ENCODE assay signal across 2 cellular contexts in the genomic region with DNA sequence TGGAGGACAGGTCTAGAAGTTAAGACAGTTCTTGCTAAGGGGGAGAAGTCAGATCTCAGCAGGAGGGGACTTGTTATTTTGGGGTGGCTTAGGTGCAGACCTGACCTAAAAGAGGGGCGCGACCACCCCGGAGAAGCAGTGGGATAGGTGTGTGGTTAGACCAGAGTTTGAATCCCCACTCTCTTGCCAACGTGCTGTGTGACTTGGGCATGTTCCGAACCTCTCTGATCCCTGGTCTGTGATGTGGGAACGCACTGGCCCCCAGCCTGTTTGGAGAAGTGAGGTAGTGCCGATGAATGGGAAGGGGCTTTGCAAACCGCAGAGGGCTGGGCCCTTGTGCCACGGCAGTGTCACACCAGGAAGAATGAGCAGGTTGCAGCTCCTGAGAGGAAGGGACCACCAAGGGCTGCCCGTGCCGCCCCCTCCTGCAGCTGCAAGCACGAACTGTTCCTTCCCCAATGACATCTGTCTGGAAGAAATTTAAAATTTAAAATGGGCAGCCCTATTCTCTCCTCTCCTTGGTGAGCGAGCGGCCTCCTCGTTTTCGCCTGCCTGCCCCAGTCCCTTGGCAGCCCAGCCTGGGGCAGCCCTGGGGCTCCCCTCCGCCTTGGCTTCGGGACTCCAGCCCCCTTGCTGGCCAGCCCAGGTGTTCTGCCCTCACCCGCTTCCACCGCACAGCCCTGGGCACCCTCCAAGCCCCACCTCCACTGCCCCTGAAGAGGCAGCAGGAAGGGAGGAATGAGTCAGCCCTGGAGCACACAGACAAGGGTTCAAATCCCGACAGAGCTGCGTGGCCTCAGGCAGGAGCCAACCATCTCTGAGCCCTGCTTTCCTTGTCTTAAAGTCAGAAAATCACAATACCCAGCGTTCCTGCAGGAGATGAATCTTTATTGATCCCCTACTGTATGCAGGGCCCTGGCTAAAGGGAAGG.
TF ChIP-seq lines count a peak whose summit lies in the region.

No MANE protein-coding gene starts in this region.

TF ChIP-seq in HepG2, 621 proteins besides CTCF, POLR2A, EP300 and RAD21:
- TF ChIP-seq ZNF768 (CRISPR knock-in tag; IDR thresholded peaks at IDR 0.05) (peak; percentile 98), ZNF317 (CRISPR knock-in tag; IDR thresholded peaks at IDR 0.05) (no peak)
TF ChIP-seq in HepG2: peak in this region for 1.

TF ChIP-seq in WTC11, 78 proteins besides CTCF, POLR2A, EP300 and RAD21:
- TF ChIP-seq ZBTB43 (CRISPR knock-in tag; IDR thresholded peaks at IDR 0.05) (no peak), IRF1 (CRISPR knock-in tag; IDR thresholded peaks at IDR 0.05) (no peak), FOXP1 (CRISPR knock-in tag; IDR thresholded peaks at IDR 0.05; ENCODE audit: borderline replicate concordance) (no peak; the same call in 1 of the 2 replicates), ZBTB21 (CRISPR knock-in tag; IDR thresholded peaks at IDR 0.05; ENCODE audit: borderline replicate concordance) (no peak)
- TF ChIP-seq, protein P1, sequence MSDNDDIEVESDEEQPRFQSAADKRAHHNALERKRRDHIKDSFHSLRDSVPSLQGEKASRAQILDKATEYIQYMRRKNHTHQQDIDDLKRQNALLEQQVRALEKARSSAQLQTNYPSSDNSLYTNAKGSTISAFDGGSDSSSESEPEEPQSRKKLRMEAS (CRISPR knock-in tag; IDR thresholded peaks at IDR 0.05) = no peak
- TF ChIP-seq, protein P2, sequence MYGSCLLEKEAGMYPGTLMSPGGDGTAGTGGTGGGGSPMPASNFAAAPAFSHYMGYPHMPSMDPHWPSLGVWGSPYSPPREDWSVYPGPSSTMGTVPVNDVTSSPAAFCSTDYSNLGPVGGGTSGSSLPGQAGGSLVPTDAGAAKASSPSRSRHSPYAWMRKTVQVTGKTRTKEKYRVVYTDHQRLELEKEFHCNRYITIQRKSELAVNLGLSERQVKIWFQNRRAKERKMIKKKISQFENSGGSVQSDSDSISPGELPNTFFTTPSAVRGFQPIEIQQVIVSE (CRISPR knock-in tag; IDR thresholded peaks at IDR 0.05; ENCODE audit: borderline replicate concordance) = no peak
- TF ChIP-seq, protein P3, sequence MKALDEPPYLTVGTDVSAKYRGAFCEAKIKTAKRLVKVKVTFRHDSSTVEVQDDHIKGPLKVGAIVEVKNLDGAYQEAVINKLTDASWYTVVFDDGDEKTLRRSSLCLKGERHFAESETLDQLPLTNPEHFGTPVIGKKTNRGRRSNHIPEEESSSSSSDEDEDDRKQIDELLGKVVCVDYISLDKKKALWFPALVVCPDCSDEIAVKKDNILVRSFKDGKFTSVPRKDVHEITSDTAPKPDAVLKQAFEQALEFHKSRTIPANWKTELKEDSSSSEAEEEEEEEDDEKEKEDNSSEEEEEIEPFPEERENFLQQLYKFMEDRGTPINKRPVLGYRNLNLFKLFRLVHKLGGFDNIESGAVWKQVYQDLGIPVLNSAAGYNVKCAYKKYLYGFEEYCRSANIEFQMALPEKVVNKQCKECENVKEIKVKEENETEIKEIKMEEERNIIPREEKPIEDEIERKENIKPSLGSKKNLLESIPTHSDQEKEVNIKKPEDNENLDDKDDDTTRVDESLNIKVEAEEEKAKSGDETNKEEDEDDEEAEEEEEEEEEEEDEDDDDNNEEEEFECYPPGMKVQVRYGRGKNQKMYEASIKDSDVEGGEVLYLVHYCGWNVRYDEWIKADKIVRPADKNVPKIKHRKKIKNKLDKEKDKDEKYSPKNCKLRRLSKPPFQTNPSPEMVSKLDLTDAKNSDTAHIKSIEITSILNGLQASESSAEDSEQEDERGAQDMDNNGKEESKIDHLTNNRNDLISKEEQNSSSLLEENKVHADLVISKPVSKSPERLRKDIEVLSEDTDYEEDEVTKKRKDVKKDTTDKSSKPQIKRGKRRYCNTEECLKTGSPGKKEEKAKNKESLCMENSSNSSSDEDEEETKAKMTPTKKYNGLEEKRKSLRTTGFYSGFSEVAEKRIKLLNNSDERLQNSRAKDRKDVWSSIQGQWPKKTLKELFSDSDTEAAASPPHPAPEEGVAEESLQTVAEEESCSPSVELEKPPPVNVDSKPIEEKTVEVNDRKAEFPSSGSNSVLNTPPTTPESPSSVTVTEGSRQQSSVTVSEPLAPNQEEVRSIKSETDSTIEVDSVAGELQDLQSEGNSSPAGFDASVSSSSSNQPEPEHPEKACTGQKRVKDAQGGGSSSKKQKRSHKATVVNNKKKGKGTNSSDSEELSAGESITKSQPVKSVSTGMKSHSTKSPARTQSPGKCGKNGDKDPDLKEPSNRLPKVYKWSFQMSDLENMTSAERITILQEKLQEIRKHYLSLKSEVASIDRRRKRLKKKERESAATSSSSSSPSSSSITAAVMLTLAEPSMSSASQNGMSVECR (CRISPR knock-in tag; IDR thresholded peaks at IDR 0.05; ENCODE audit: borderline replicate concordance) = no peak
